1 cellular context compared by ENCODE assay signal in the genomic region with DNA sequence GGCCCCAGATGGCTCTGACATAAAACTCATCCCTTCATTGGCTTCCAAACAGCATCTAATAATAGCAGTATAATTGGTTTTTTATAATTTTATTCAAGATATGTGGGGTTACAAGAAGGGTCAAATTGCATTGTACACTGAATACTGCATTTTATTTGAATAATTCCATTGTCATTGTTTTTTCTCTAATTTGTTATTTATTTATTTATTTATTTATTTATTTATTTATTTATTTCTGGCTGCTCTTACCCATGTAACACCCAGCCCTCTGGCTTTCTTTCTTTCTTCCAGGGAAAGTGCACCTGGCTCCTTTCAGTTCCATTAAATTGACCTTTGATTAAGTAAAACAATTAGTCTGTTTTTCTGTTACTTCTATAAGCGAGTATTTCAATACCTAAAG.
A peak's percentile ranks its signal among the peaks of the same experiment; 100 is the strongest.
TF ChIP-seq lines count a peak whose summit lies in the region.

No MANE protein-coding gene starts in this region.

TF ChIP-seq in HEK293, 187 proteins besides CTCF, POLR2A, EP300 and RAD21 (continued from another document):
- TF ChIP-seq ZNF398 (tag by site-specific recombination; IDR thresholded peaks at IDR 0.05) (no peak), MZF1 (tag by site-specific recombination; IDR thresholded peaks at IDR 0.05; ENCODE audit: borderline replicate concordance) (peak; percentile 39; the same call in 1 of the 2 replicates), ZNF223 (tag by site-specific recombination; IDR thresholded peaks at IDR 0.05) (no peak), PBX3 (CRISPR knock-in tag; IDR thresholded peaks at IDR 0.05) (no peak), ZBTB8A (tag by site-specific recombination; IDR thresholded peaks at IDR 0.05) (peak; percentile 63), SCRT1 (tag by site-specific recombination; IDR thresholded peaks at IDR 0.05; ENCODE audit: borderline replicate concordance) (no peak), ZNF2 (tag by site-specific recombination; IDR thresholded peaks at IDR 0.05) (no peak), ZNF350 (tag by site-specific recombination; IDR thresholded peaks at IDR 0.05) (no peak), SP2 (tag by site-specific recombination; IDR thresholded peaks at IDR 0.05) (no peak), ZNF791 (tag by site-specific recombination; IDR thresholded peaks at IDR 0.05) (no peak), ZNF292 (tag by site-specific recombination; IDR thresholded peaks at IDR 0.05; ENCODE audit: borderline replicate concordance, low read depth) (peak; percentile 51; the same call in 1 of the 2 replicates), KLF9 (tag by site-specific recombination; IDR thresholded peaks at IDR 0.05; ENCODE audit: low read depth) (no peak), SP7 (tag by site-specific recombination; IDR thresholded peaks at IDR 0.05) (no peak)
